Comparison of ENCODE assay signal across 9 cellular contexts in the genomic region with DNA sequence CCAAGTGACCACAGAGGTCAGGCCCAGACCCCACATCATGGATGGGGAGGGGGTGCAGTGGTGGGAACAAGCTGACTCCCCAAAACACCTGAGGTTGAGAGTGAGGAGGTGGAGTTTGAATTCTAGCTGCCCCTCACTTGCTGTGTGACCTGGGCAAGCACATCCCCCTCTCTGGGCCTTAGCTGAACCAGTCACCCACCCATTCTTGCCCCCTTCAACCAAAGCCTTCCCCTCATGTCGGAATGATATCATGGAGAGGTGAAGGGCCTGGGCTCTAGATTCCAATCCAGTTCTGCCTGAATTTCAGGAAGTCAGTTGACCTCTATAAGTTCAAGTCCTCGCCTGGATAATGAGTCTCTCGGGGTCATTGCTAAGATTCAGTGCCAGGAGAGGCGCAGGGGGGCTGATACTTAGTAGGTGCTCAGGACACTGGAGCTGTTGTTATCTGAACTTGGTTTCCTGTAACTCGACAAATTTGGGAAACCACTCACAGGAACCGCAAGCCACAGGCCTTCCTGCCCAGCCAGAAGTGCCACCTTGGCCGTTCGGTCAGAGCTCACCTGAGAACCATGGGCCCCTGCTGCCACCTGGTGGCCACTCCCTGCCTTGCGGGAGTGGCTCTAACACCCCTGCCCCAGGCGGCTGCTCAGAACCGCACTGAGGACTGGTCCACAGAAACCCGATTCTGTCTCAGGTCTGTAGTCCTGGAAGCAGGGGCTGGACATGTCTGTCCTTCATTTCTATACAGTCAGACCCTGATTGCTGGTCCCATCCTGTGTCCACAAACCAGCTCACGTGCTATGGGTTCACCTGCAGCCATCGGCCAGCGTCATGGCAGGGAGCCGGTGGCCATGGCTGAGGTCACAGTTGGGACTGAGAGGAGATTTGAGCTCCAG. TPM values are rescaled to one million over a fixed set of nuclear protein-coding genes. Genes with fewer than 3 reads are reported as not detected.
A peak's percentile ranks its signal among the peaks of the same experiment; 100 is the strongest.
DNase-seq lines count a peak whose midpoint lies in the region; ATAC-seq, FAIRE-seq and TF ChIP-seq lines count a peak whose summit lies in the region.
"Had no signal": no experiment of that assay in that cellular context is flagged by ENCODE, and none has a peak within 500 bp of the region (broad histone marks: within the 10 kb centered on the region; RNA-seq: fewer than 3 reads in every experiment).

No MANE protein-coding gene starts in this region.

- no peak overlapping the region for H3K9ac ChIP-seq in H1 (replicated peaks in 1 of 4; ENCODE audit: extremely low read depth in 1 of 4, low read depth in 3 of 4, low read length in 3 of 4)

- no peak overlapping the region for H2AFZ ChIP-seq in H1 (ENCODE audit: low read length)

- no peak overlapping the region for H2BK120ac ChIP-seq in H1 (replicated peaks; ENCODE audit: low read depth, low read length)

- TF ChIP-seq CTCF in H1 (IDR thresholded peaks at IDR 0.05; ENCODE audit: control extremely low read depth in 1 of 3, insufficient read depth in 1 of 3, low read depth in 1 of 3, low read length in 3 of 3) = peak; percentile 89 to 98 (median 98)

- no peak for TF ChIP-seq POLR2A in H1 (IDR thresholded peaks at IDR 0.05; ENCODE audit: control extremely low read depth in 1 of 2, low read depth in 2 of 2, low read length in 2 of 2)

- no peak for TF ChIP-seq EP300 in H1 (IDR thresholded peaks at IDR 0.05; ENCODE audit: borderline replicate concordance in 1 of 2, low read depth in 2 of 2, low read length in 2 of 2)

- H3K18ac ChIP-seq in H1 (ENCODE audit: extremely low read depth, low read length) = no peak overlapping the region

- H3K4ac ChIP-seq in H1 (replicated peaks; ENCODE audit: insufficient read length, low read depth, low read length) = no peak overlapping the region

- H3K79me2 ChIP-seq in H1 (ENCODE audit: control insufficient read depth in 1 of 2, insufficient read depth in 2 of 2, low read length in 2 of 2) = no peaks in the 10 kb centered on the region

- POLR2A ChIA-PET in H1 (lab: Charles Lee; ENCODE audit: partially characterized antibody) = interaction anchor here (0.9 to 12.2 kb wide), 9 partner anchors 9 to 119 kb away, joined by 3 to 198 read pairs (median 4); a partner anchor contains a TSS

- WGBS in H1 (ENCODE audit: extremely low coverage in 1 of 2, insufficient coverage in 1 of 2, insufficient read length in 1 of 2, insufficient replicate concordance in 2 of 2, low coverage in 1 of 2, low lambda C conversion rate in 2 of 2, missing lambda C conversion rate in 1 of 2), 2 experiments = 65% methylated on average over 16 of the region's 16 CpGs; no CpG with 5 or more reads in 1 of the 2 experiments

- H3K4me2 ChIP-seq in H1 (ENCODE audit: insufficient read depth in 1 of 2, low read depth in 2 of 2, low read length in 2 of 2) = no peak overlapping the region

- no peaks in the 10 kb centered on the region for H3K79me1 ChIP-seq in H1 (ENCODE audit: low read depth, low read length)

- ATAC-seq in HG02610 (IDR thresholded peaks at IDR 0.05; ENCODE audit: unreplicated experiment) = peak; percentile 69
- ATAC-seq in HG03378 (IDR thresholded peaks at IDR 0.05; ENCODE audit: unreplicated experiment) = no peak

- H3K23ac ChIP-seq in H1 (ENCODE audit: insufficient read length) = no peak overlapping the region

- no peaks in the 10 kb centered on the region; a peak in 1 of 7 replicates for H3K27me3 ChIP-seq in H1 (replicated peaks in 1 of 4; ENCODE audit: control insufficient read depth in 3 of 4, extremely low read depth in 1 of 4, insufficient read depth in 3 of 4, low read length in 3 of 4)

- no peaks in the 10 kb centered on the region for H4K20me1 ChIP-seq in H1 (replicated peaks in 1 of 2; ENCODE audit: control insufficient read depth in 1 of 2, insufficient read depth in 2 of 2, low read length in 2 of 2)

- peaks cover 13 to 35% (median 20%) of the 10 kb centered on the region in 4 experiments for H3K4me1 ChIP-seq in H1 (replicated peaks in 1 of 4; ENCODE audit: control insufficient read depth in 3 of 4, insufficient read depth in 4 of 4, low read length in 3 of 4)

- H4K5ac ChIP-seq in H1 (ENCODE audit: insufficient read length, low read depth, low read length) = no peak overlapping the region

- CTCF ChIA-PET in H1 (lab: Charles Lee; ENCODE audit: partially characterized antibody) = interaction anchor here (0.6 to 39.4 kb wide), 42 partner anchors 11 to 545 kb away, joined by 3 to 1347 read pairs (median 5); a partner anchor contains a TSS

- peak overlapping the region; percentile 80; the same call in 1 of the 2 replicates for H2BK12ac ChIP-seq in H1 (ENCODE audit: low read depth, low read length)

- FAIRE-seq in H1 (lab: Jason Lieb, UNC) = peak; percentile 83

- peak overlapping the region; percentile 21; the same call in 1 of the 2 replicates for H2BK15ac ChIP-seq in H1 (ENCODE audit: low read length)

- no peak overlapping the region for H3K56ac ChIP-seq in H1 (replicated peaks; ENCODE audit: insufficient read length, low read depth, low read length)

- peak overlapping the region; percentile 24 for H2BK5ac ChIP-seq in H1 (ENCODE audit: low read depth, low read length)

- DNase-seq in G401 (ENCODE audit: low spot score) (peak; percentile 76), H1 (ENCODE audit: low read depth in 1 of 2, low spot score in 2 of 2) (peak in 1 of 2 experiments; percentile 98), mucosa of gallbladder (ENCODE audit: low spot score) (peak; percentile 90)
- DNase-seq in NK-92 treated with Interleukin-12 subunit alpha and Interleukin-12 subunit beta, amount 100 ng/mL, for 24 hours (lab: John Stamatoyannopoulos, UW) = peak; percentile 82
- peak; percentile 80 to 96 (median 93) for DNase-seq in activated CD8-positive, alpha-beta memory T cell treated with anti-CD3 and anti-CD28 coated beads for 48 hours (ENCODE audit: low read depth in 2 of 3, low spot score in 2 of 3)
- DNase-seq in stimulated activated CD8-positive, alpha-beta memory T cell treated with anti-CD3 and anti-CD28 coated beads, Interleukin-4, amount 100 ng/mL, for 48 hours = peak; percentile 96

- no peaks in the 10 kb centered on the region for H3K9me3 ChIP-seq in H1 (ENCODE audit: insufficient read depth in 2 of 2, low read depth in 1 of 2, low read length in 1 of 2)

- H2AK5ac ChIP-seq in H1 (ENCODE audit: low read depth, low read length) = peak overlapping the region; percentile 8; the same call in 1 of the 2 replicates

- in situ Hi-C loops in G401 (cut with HindIII; ENCODE audit: low sequenced_read_pairs) = no loop called here

- no peak overlapping the region for H3K14ac ChIP-seq in H1 (ENCODE audit: insufficient read length)

- no peak overlapping the region for H3K27ac ChIP-seq in H1 (ENCODE audit: low read depth, low read length)

- no peak overlapping the region for H4K8ac ChIP-seq in H1 (ENCODE audit: extremely low read depth, insufficient read depth, low read length)

- no peaks in the 10 kb centered on the region for H3K36me3 ChIP-seq in H1 (ENCODE audit: control insufficient read depth in 2 of 4, insufficient read depth in 4 of 4, low read length in 3 of 4)

- H3K4me3 ChIP-seq in H1 (ENCODE audit: extremely low read depth in 1 of 4, insufficient read depth in 2 of 4, low read depth in 3 of 4, low read length in 4 of 4) = no peak overlapping the region

- peak overlapping the region; percentile 26 for H4K91ac ChIP-seq in H1 (replicated peaks; ENCODE audit: insufficient read length, low read length)

- peak; percentile 99 to 100 for TF ChIP-seq RAD21 in H1 (IDR thresholded peaks at IDR 0.05 in 1 of 2, conservative IDR thresholded peaks at IDR 0.05 in 1 of 2; ENCODE audit: low read depth in 2 of 2, low read length in 2 of 2)

- H3K23me2 ChIP-seq in H1 (ENCODE audit: low read depth, low read length) = no peaks in the 10 kb centered on the region

- H2BK20ac ChIP-seq in H1 (ENCODE audit: low read length) = 0 out of 2 replicates have a peak overlapping the region, but pooled peaks have one; percentile 72

RNA-seq across cellular contexts. Expression of a gene that starts 6.9 kb away (rescaled TPM):
- 25.2 and 32.6 TPM in 2 replicates for total RNA-seq in G401 (2014; rRNA removed; shearing (Covaris generic))
- 10.1 and 11.2 TPM in 2 replicates for total RNA-seq in H1 (2021; fragmentation: NEBNext Ultra II Directional; extraction: Animal tissue kit (Norgen Biotek cat#: 25700))
- polyA plus RNA-seq in H1 (2011; rRNA removed) = 8.3 and 15.4 TPM in 2 replicates
- polyA plus RNA-seq in H1 (2011; cell fraction: cytosol; rRNA removed) = 5.3 TPM
- polyA plus RNA-seq in H1 (2011; cell fraction: nucleus; rRNA removed) = 7.8 TPM
- 5.5 to 11.6 TPM (median 10.8 TPM) in 4 replicates for polyA plus RNA-seq in H1 (2012, experiment 1 of 2)
- 8.9 TPM for polyA plus RNA-seq in H1 (2012, experiment 2 of 2)
- polyA plus RNA-seq in H1 (2013, experiment 1 of 2) = 11.0 TPM
- 10.5 TPM for polyA plus RNA-seq in H1 (2013, experiment 2 of 2)
- polyA minus RNA-seq in H1 (2011; rRNA and poly(A)+ RNA removed) = 2.1 and 2.2 TPM in 2 replicates
- polyA minus RNA-seq in H1 (2011; cell fraction: cytosol; rRNA and poly(A)+ RNA removed) = 4.3 TPM
- 5.1 TPM for polyA minus RNA-seq in H1 (2011; cell fraction: nucleus; rRNA and poly(A)+ RNA removed)
- 186 TPM for total RNA-seq in mucosa of gallbladder

RNA-seq across cellular contexts. Expression of a gene that starts 12.7 kb away (rescaled TPM):
- not detected in 2 replicates for total RNA-seq in G401 (2014; rRNA removed; shearing (Covaris generic))
- total RNA-seq in H1 (2021; fragmentation: NEBNext Ultra II Directional; extraction: Animal tissue kit (Norgen Biotek cat#: 25700)) = not detected in 2 replicates
- polyA plus RNA-seq in H1 (2011; rRNA removed) = not detected in 2 replicates
- polyA plus RNA-seq in H1 (2011; cell fraction: cytosol; rRNA removed) = not detected
- not detected for polyA plus RNA-seq in H1 (2011; cell fraction: nucleus; rRNA removed)
- polyA plus RNA-seq in H1 (2012, experiment 1 of 2) = not detected in 4 replicates
- polyA plus RNA-seq in H1 (2012, experiment 2 of 2) = not detected
- polyA plus RNA-seq in H1 (2013, experiment 1 of 2) = not detected
- polyA plus RNA-seq in H1 (2013, experiment 2 of 2) = not detected
- not detected in 2 replicates for polyA minus RNA-seq in H1 (2011; rRNA and poly(A)+ RNA removed)
- polyA minus RNA-seq in H1 (2011; cell fraction: cytosol; rRNA and poly(A)+ RNA removed) = not detected
- polyA minus RNA-seq in H1 (2011; cell fraction: nucleus; rRNA and poly(A)+ RNA removed) = not detected
- 776 TPM for total RNA-seq in mucosa of gallbladder

RNA-seq across cellular contexts. Expression of a gene that starts 41.5 kb away (rescaled TPM):
- 42.0 and 42.5 TPM in 2 replicates for total RNA-seq in G401 (2014; rRNA removed; shearing (Covaris generic))
- 46.5 and 49.3 TPM in 2 replicates for total RNA-seq in H1 (2021; fragmentation: NEBNext Ultra II Directional; extraction: Animal tissue kit (Norgen Biotek cat#: 25700))
- polyA plus RNA-seq in H1 (2011; rRNA removed) = 57.2 and 81.0 TPM in 2 replicates
- 58.2 TPM for polyA plus RNA-seq in H1 (2011; cell fraction: cytosol; rRNA removed)
- polyA plus RNA-seq in H1 (2011; cell fraction: nucleus; rRNA removed) = 170 TPM
- 43.4 to 56.3 TPM (median 52.3 TPM) in 4 replicates for polyA plus RNA-seq in H1 (2012, experiment 1 of 2)
- polyA plus RNA-seq in H1 (2012, experiment 2 of 2) = 38.5 TPM
- 31.2 TPM for polyA plus RNA-seq in H1 (2013, experiment 1 of 2)
- polyA plus RNA-seq in H1 (2013, experiment 2 of 2) = 28.6 TPM
- polyA minus RNA-seq in H1 (2011; rRNA and poly(A)+ RNA removed) = 25.7 and 39.1 TPM in 2 replicates
- polyA minus RNA-seq in H1 (2011; cell fraction: cytosol; rRNA and poly(A)+ RNA removed) = 36.0 TPM
- 64.4 TPM for polyA minus RNA-seq in H1 (2011; cell fraction: nucleus; rRNA and poly(A)+ RNA removed)
- 81.5 TPM for total RNA-seq in mucosa of gallbladder

RNA-seq across cellular contexts. Expression of a gene that starts 47.9 kb away (rescaled TPM):
- total RNA-seq in G401 (2014; rRNA removed; shearing (Covaris generic)) = 18.3 and 26.0 TPM in 2 replicates
- total RNA-seq in H1 (2021; fragmentation: NEBNext Ultra II Directional; extraction: Animal tissue kit (Norgen Biotek cat#: 25700)) = 14.4 and 14.6 TPM in 2 replicates
- polyA plus RNA-seq in H1 (2011; rRNA removed) = 13.5 and 17.4 TPM in 2 replicates
- 11.2 TPM for polyA plus RNA-seq in H1 (2011; cell fraction: cytosol; rRNA removed)
- 23.7 TPM for polyA plus RNA-seq in H1 (2011; cell fraction: nucleus; rRNA removed)
- polyA plus RNA-seq in H1 (2012, experiment 1 of 2) = 7.9 to 13.1 TPM (median 11.6 TPM) in 4 replicates
- polyA plus RNA-seq in H1 (2012, experiment 2 of 2) = 11.4 TPM
- 9.2 TPM for polyA plus RNA-seq in H1 (2013, experiment 1 of 2)
- polyA plus RNA-seq in H1 (2013, experiment 2 of 2) = 9.2 TPM
- 6.8 and 7.5 TPM in 2 replicates for polyA minus RNA-seq in H1 (2011; rRNA and poly(A)+ RNA removed)
- 11.4 TPM for polyA minus RNA-seq in H1 (2011; cell fraction: cytosol; rRNA and poly(A)+ RNA removed)
- polyA minus RNA-seq in H1 (2011; cell fraction: nucleus; rRNA and poly(A)+ RNA removed) = 5.0 TPM
- 62.8 TPM for total RNA-seq in mucosa of gallbladder
- total RNA-seq: mononuclear cell had no signal

Comparison
In these comparisons a context has a peak if more than half of its experiments do, and no peak if none do; other contexts are left out.
1. RNA of a gene that starts 12.7 kb away (total RNA-seq): 776 TPM in mucosa of gallbladder (single experiment); not detected in G401 and not detected in H1; every median in the first group is over 100 times any median in the second.